ENCODE assay signal across 8 cellular contexts in genomic region chr11:118401880-118402590, GRCh38. TPM values are rescaled to one million over a fixed set of nuclear protein-coding genes. Genes with fewer than 3 reads are reported as not detected.
DNase-seq lines count a peak whose midpoint lies in the region; ATAC-seq, FAIRE-seq and TF ChIP-seq lines count a peak whose summit lies in the region.

No MANE protein-coding gene starts in this region.

- peaks cover 37% of the 10 kb centered on the region for H3K36me3 ChIP-seq in HUES48 (ENCODE audit: control insufficient read depth, insufficient read depth, low read length)
- peaks cover 32% of the 10 kb centered on the region for H3K36me3 ChIP-seq in adipocyte (ENCODE audit: control insufficient read depth, insufficient read depth, low read length, severe bottlenecking)
- no peaks in the 10 kb centered on the region for H3K36me3 ChIP-seq in hepatocyte (replicated peaks; ENCODE audit: insufficient read depth, low read depth)

- peak overlapping the region; percentile 55 for H2AFZ ChIP-seq in hepatocyte

- ATAC-seq in HG02571 (IDR thresholded peaks at IDR 0.05; ENCODE audit: unreplicated experiment): no peak

- H3K79me2 ChIP-seq in hepatocyte: peaks cover 56% of the 10 kb centered on the region

- H3K9me2 ChIP-seq in hepatocyte (replicated peaks; ENCODE audit: insufficient read depth): no peaks in the 10 kb centered on the region

- peak; percentile 60 for DNase-seq in GM04504 (ENCODE audit: low read depth)
- peak; percentile 91 for DNase-seq in adipocyte (ENCODE audit: low read depth)
- DNase-seq in hepatocyte (ENCODE audit: low spot score): peak; percentile 44
- DNase-seq in GM19239 (ENCODE audit: insufficient read length, low spot score): no peak
- DNase-seq in NCI-H2171 treated with DMSO at 0.1 percent for 48 hours (lab: John Stamatoyannopoulos, UW): no peak

- 4% methylated on average over 22 of the region's 22 CpGs for WGBS in hepatocyte (ENCODE audit: low lambda C conversion rate, missing lambda C conversion rate)

- H3K9ac ChIP-seq in HUES48 (ENCODE audit: low read depth, low read length): peak overlapping the region; percentile 93
- H3K9ac ChIP-seq in adipocyte (ENCODE audit: low read length): peak overlapping the region; percentile 98

- TF ChIP-seq CTCF in hepatocyte (IDR thresholded peaks at IDR 0.05; ENCODE audit: poor library complexity): no peak

- H3K4me3 ChIP-seq in HUES48 (ENCODE audit: low read depth, low read length) (peak overlapping the region; percentile 96), adipocyte (ENCODE audit: low read length) (peak overlapping the region; percentile 100), hepatocyte (peak overlapping the region; percentile 79), skin epidermis (peak overlapping the region; percentile 77 to 98 (median 91))

- peaks cover 30% of the 10 kb centered on the region for H4K20me1 ChIP-seq in hepatocyte (ENCODE audit: insufficient read depth, poor library complexity, severe bottlenecking)

- H3K27me3 ChIP-seq in HUES48 (ENCODE audit: control insufficient read depth, insufficient read depth, low read length) (no peaks in the 10 kb centered on the region), adipocyte (replicated peaks; ENCODE audit: control insufficient read depth, insufficient read depth, low read length) (no peaks in the 10 kb centered on the region), hepatocyte (no peaks in the 10 kb centered on the region)

- peak overlapping the region; percentile 69 for H3K4me2 ChIP-seq in hepatocyte

- H3K9me3 ChIP-seq in HUES48 (ENCODE audit: control insufficient read depth, insufficient read depth, low read length): no peaks in the 10 kb centered on the region
- no peaks in the 10 kb centered on the region for H3K9me3 ChIP-seq in adipocyte (ENCODE audit: control insufficient read depth, low read length)
- H3K9me3 ChIP-seq in hepatocyte (ENCODE audit: low read depth): no peaks in the 10 kb centered on the region

- H3K4me1 ChIP-seq in HUES48 (ENCODE audit: control insufficient read depth, insufficient read depth, low read length) (no peaks in the 10 kb centered on the region), adipocyte (ENCODE audit: control insufficient read depth, insufficient read depth, low read length) (peaks cover 32% of the 10 kb centered on the region), hepatocyte (ENCODE audit: insufficient read depth) (peaks cover 11% of the 10 kb centered on the region)

- FAIRE-seq in GM19239 (lab: Jason Lieb, UNC): no peak

- peak overlapping the region; percentile 91 for H3K27ac ChIP-seq in HUES48 (ENCODE audit: low read depth, low read length)
- peak overlapping the region; percentile 91 for H3K27ac ChIP-seq in hepatocyte
- peak overlapping the region; percentile 27 to 97 (median 90) for H3K27ac ChIP-seq in skin epidermis

RNA-seq across cellular contexts. Expression of gene ATP5MG, which starts 0.6 kb away (rescaled TPM):
- 64.7 and 68.1 TPM in 2 replicates for total RNA-seq in hepatocyte
- 431 and 471 TPM in 2 replicates for polyA plus RNA-seq in hepatocyte

RNA-seq across cellular contexts. Expression of gene KMT2A, which starts 34.3 kb away (rescaled TPM):
- total RNA-seq in hepatocyte: 29.1 and 30.6 TPM in 2 replicates
- polyA plus RNA-seq in hepatocyte: 23.0 and 25.9 TPM in 2 replicates

RNA-seq across cellular contexts. Expression of gene UBE4A, which starts 42.6 kb away (rescaled TPM):
- total RNA-seq in hepatocyte: 57.5 and 61.5 TPM in 2 replicates
- 19.7 and 22.4 TPM in 2 replicates for polyA plus RNA-seq in hepatocyte

RNA-seq across cellular contexts. Expression of gene CD3G, which starts 57.9 kb away (rescaled TPM):
- total RNA-seq in hepatocyte: 0.50 and 1.1 TPM in 2 replicates
- 0.11 and 0.60 TPM in 2 replicates for polyA plus RNA-seq in hepatocyte

RNA-seq across cellular contexts. Expression of gene CD3D, which starts 59.5 kb away (rescaled TPM):
- 0.92 and 2.3 TPM in 2 replicates for total RNA-seq in hepatocyte
- polyA plus RNA-seq in hepatocyte: 1.8 and 3.6 TPM in 2 replicates

Comparison
In these comparisons a context has a peak if more than half of its experiments do, and no peak if none do; other contexts are left out.
1. DNase-seq: peak in GM04504 (single experiment), adipocyte (single experiment) and hepatocyte (single experiment); none in GM19239 (single experiment) and NCI-H2171 treated with DMSO at 0.1 percent for 48 hours (single experiment).
2. Peak in every context shown above with its lines, with median percentiles within 50 percentile points of each other: H3K27ac ChIP-seq and H3K4me3 ChIP-seq.